ENCODE assay signal across 27 cellular contexts in the genomic region with DNA sequence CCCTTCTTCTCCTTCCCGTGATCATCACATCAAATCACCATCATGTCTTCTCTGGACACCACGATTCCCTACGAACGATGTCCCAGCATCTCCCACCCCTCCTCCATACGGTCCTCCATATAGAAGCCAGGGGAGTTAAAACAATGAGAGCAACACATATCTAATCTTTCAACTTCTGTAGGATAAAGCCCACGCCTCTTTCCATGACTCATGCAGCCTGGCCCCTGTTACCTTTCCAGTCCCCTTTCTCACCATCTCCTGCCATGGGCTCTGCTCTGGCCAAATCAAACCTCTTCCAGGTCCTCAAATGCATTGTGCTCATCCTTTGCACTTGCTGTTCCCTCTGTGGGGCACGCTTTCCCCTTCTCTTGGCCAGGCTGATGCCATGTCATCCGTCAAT. TPM values are rescaled to one million over a fixed set of nuclear protein-coding genes. Genes with fewer than 3 reads are reported as not detected.
DNase-seq lines count a peak whose midpoint lies in the region; ATAC-seq, FAIRE-seq and TF ChIP-seq lines count a peak whose summit lies in the region.
"Had no signal": no experiment of that assay in that cellular context is flagged by ENCODE, and none has a peak within 500 bp of the region (broad histone marks: within the 10 kb centered on the region; RNA-seq: fewer than 3 reads in every experiment).

No MANE protein-coding gene starts in this region.

- TF ChIP-seq CTCF in chondrocyte (IDR thresholded peaks at IDR 0.05) (no peak), kidney (IDR thresholded peaks at IDR 0.05; ENCODE audit: borderline replicate concordance, extremely low read depth, insufficient read depth) (no peak)

- H2AK5ac ChIP-seq in mesendoderm (ENCODE audit: low read length) = no peak overlapping the region

- intact Hi-C loops in kidney (cut with DNase I) = no loop called here

- no peak overlapping the region for H4K5ac ChIP-seq in mesendoderm (ENCODE audit: low read length)

- H3K9me3 ChIP-seq in BLaER1 treated with 17β-estradiol and CSF1 and Interleukin-3, amounts not matched to agents 10 nM and 100 nM (replicated peaks in 1 of 11) = no peaks in the 10 kb centered on the region
- no peaks in the 10 kb centered on the region for H3K9me3 ChIP-seq in kidney (ENCODE audit: control insufficient read depth in 1 of 2, low read length in 2 of 2)
- H3K9me3 ChIP-seq: SK-N-SH had no signal

- no peaks in the 10 kb centered on the region for H4K20me1 ChIP-seq in BLaER1 treated with 17β-estradiol and CSF1 and Interleukin-3, amounts not matched to agents 10 nM and 100 nM

- H3K27me3 ChIP-seq in BLaER1 treated with 17β-estradiol and CSF1 and Interleukin-3, amounts not matched to agents 10 nM and 100 nM = peaks cover 0 to 46% (median 0%) of the 10 kb centered on the region in 11 experiments; a peak in 8 of 22 replicates
- H3K27me3 ChIP-seq in mesendoderm (ENCODE audit: insufficient read depth, low read length, poor library complexity) = no peaks in the 10 kb centered on the region

- no peaks in the 10 kb centered on the region for H3K4me1 Mint-ChIP-seq in chondrocyte (ENCODE audit: low read depth)

- H3K4me1 ChIP-seq in BLaER1 treated with 17β-estradiol and CSF1 and Interleukin-3, amounts not matched to agents 10 nM and 100 nM = peaks cover 30 to 95% (median 92%) of the 10 kb centered on the region in 10 experiments
- peaks cover 6% of the 10 kb centered on the region for H3K4me1 ChIP-seq in mesendoderm (ENCODE audit: control insufficient read depth, low read depth, low read length)
- H3K4me1 ChIP-seq in kidney (ENCODE audit: control insufficient read depth in 1 of 2, insufficient read depth in 1 of 2, low read depth in 1 of 2, low read length in 2 of 2) = no peaks in the 10 kb centered on the region

- H3K4ac ChIP-seq in mesendoderm (ENCODE audit: low read depth, low read length) = no peak overlapping the region

- H3K18ac ChIP-seq in mesendoderm (ENCODE audit: low read length) = no peak overlapping the region

- no peak overlapping the region for H2BK5ac ChIP-seq in mesendoderm (ENCODE audit: low read length)

- no peaks in the 10 kb centered on the region for H3K79me2 ChIP-seq in mesendoderm (ENCODE audit: control insufficient read depth, insufficient read depth, low read length)

- H3K4me3 ChIP-seq in BLaER1 treated with 17β-estradiol and CSF1 and Interleukin-3, amounts not matched to agents 10 nM and 100 nM = no peak overlapping the region
- no peak overlapping the region for H3K4me3 ChIP-seq in mesendoderm (ENCODE audit: low read length)
- no peak overlapping the region for H3K4me3 ChIP-seq in kidney (ENCODE audit: low read length in 2 of 2)

- H3K4me2 ChIP-seq in BLaER1 treated with 17β-estradiol and CSF1 and Interleukin-3, amounts not matched to agents 10 nM and 100 nM = peak overlapping the region in 10 of 11 experiments; percentile 16 to 96 (median 90); a peak in 17 of 22 replicates
- no peak overlapping the region for H3K4me2 ChIP-seq in mesendoderm (ENCODE audit: low read length)
- H3K4me2 ChIP-seq: SK-N-SH had no signal

- H3K27ac ChIP-seq in BLaER1 treated with 17β-estradiol and CSF1 and Interleukin-3, amounts not matched to agents 10 nM and 100 nM = no peak overlapping the region
- H3K27ac ChIP-seq in mesendoderm (ENCODE audit: low read depth, low read length) (no peak overlapping the region), kidney (ENCODE audit: low read depth in 2 of 2, low read length in 2 of 2) (no peak overlapping the region)

- H3K36me3 Mint-ChIP-seq in chondrocyte (ENCODE audit: low read depth) = no peaks in the 10 kb centered on the region
- H3K36me3 Mint-ChIP-seq: CD8-positive, alpha-beta memory T cell had no signal

- WGBS in mesendoderm (ENCODE audit: extremely low coverage, insufficient coverage, low lambda C conversion rate) = no CpG with 5 or more reads among the region's 8 CpGs

- no peak for FAIRE-seq in kidney (lab: Jason Lieb, UNC)
- FAIRE-seq: GM18507 had no signal

- peaks cover 7% of the 10 kb centered on the region for H3K27me3 Mint-ChIP-seq in chondrocyte (ENCODE audit: low read depth)

- H3K4me3 Mint-ChIP-seq in chondrocyte (ENCODE audit: unreplicated experiment) = no peak overlapping the region
- H3K4me3 Mint-ChIP-seq: CD14-positive monocyte; CD8-positive, alpha-beta memory T cell had no signal

- no peaks in the 10 kb centered on the region for H3K79me1 ChIP-seq in mesendoderm (ENCODE audit: low read length)

- no peak for ATAC-seq in GM18520 (IDR thresholded peaks at IDR 0.05; ENCODE audit: unreplicated experiment)
- ATAC-seq: PC-3 had no signal

- no peak overlapping the region for H3K27ac Mint-ChIP-seq in chondrocyte (ENCODE audit: unreplicated experiment)
- H3K27ac Mint-ChIP-seq: CD14-positive monocyte; CD8-positive, alpha-beta memory T cell had no signal

- DNase-seq in A172 (ENCODE audit: low spot score) = peak; percentile 11
- peak; percentile 39 for DNase-seq in SW480 (ENCODE audit: low spot score)
- peak; percentile 59 for DNase-seq in mesendoderm
- DNase-seq in chondrocyte (ENCODE audit: low spot score) = no peak
- DNase-seq in kidney = no peak
- DNase-seq: Calu3; CD8-positive, alpha-beta memory T cell; DMS153; DND-41; GOT3; HCEC 1CT; Karpas-422; NCI-H1092; NCI-H1417 treated with DMSO at 0.1 percent for 48 hours; NCI-H1694 treated with DMSO at 0.1 percent for 48 hours; NCI-H2081; NCI-H2171 treated with DMSO at 0.1 percent for 48 hours; NCI-H526; NCI-H82; NK-92 treated with Interleukin-12 subunit alpha and Interleukin-12 subunit beta, amount 100 ng/mL, for 24 hours; PC-3; SK-N-SH; SW 1271 had no signal

- H2BK15ac ChIP-seq in mesendoderm (replicated peaks; ENCODE audit: low read depth) = no peak overlapping the region

- H3K9ac ChIP-seq in BLaER1 treated with 17β-estradiol and CSF1 and Interleukin-3, amounts not matched to agents 10 nM and 100 nM = no peak overlapping the region
- H3K9ac ChIP-seq in mesendoderm (ENCODE audit: low read length) (no peak overlapping the region), kidney (ENCODE audit: low read length in 2 of 2) (no peak overlapping the region)
- H3K9ac ChIP-seq: SK-N-SH had no signal

- H4K8ac ChIP-seq in mesendoderm (ENCODE audit: low read depth, low read length) = no peak overlapping the region

- H3K36me3 ChIP-seq in BLaER1 treated with 17β-estradiol and CSF1 and Interleukin-3, amounts not matched to agents 10 nM and 100 nM = no peaks in the 10 kb centered on the region
- no peaks in the 10 kb centered on the region for H3K36me3 ChIP-seq in mesendoderm (ENCODE audit: control insufficient read depth, insufficient read depth, low read length)
- H3K36me3 ChIP-seq in kidney (ENCODE audit: control insufficient read depth in 1 of 2, insufficient read depth in 2 of 2, low read length in 2 of 2) = no peaks in the 10 kb centered on the region

- H3K56ac ChIP-seq in mesendoderm (ENCODE audit: low read length) = peak overlapping the region; percentile 67

- H3K9me3 Mint-ChIP-seq in chondrocyte (ENCODE audit: low read depth) = no peaks in the 10 kb centered on the region
- H3K9me3 Mint-ChIP-seq: CD8-positive, alpha-beta memory T cell had no signal

- no peak overlapping the region for H2BK120ac ChIP-seq in mesendoderm (ENCODE audit: low read depth, low read length)

- no peak overlapping the region for H3K23ac ChIP-seq in mesendoderm (ENCODE audit: low read length)

RNA-seq across cellular contexts. Expression of a gene that starts 23.6 kb away (rescaled TPM):
- total RNA-seq in A172 (2014; rRNA removed; shearing (Covaris generic)) = 77.4 and 78.2 TPM in 2 replicates
- 4.8 TPM for polyA plus RNA-seq in mesendoderm (2013, experiment 1 of 2)
- polyA plus RNA-seq in mesendoderm (2013, experiment 2 of 2) = 4.6 TPM
- total RNA-seq in chondrocyte (32.7 to 43.6 TPM (median 34.9 TPM) in 3 replicates), kidney (40.2 TPM)
- polyA plus RNA-seq in kidney (ENCODE audit: insufficient read depth, low read depth, low replicate concordance) = 13.6 TPM

RNA-seq across cellular contexts. Expression of a gene that starts 42.6 kb away (rescaled TPM):
- total RNA-seq in A172 (2014; rRNA removed; shearing (Covaris generic)) = 6.6 and 6.9 TPM in 2 replicates
- polyA plus RNA-seq in mesendoderm (2013, experiment 1 of 2) = 2.0 TPM
- 1.6 TPM for polyA plus RNA-seq in mesendoderm (2013, experiment 2 of 2)
- total RNA-seq in chondrocyte = 0.82 to 1.3 TPM (median 0.99 TPM) in 3 replicates
- 13.3 TPM for total RNA-seq in kidney
- 10.0 TPM for polyA plus RNA-seq in kidney (ENCODE audit: insufficient read depth, low read depth, low replicate concordance)

Comparison
In these comparisons a context has a peak if more than half of its experiments do, and no peak if none do; other contexts are left out.
1. DNase-seq: peak in A172 (single experiment), SW480 (single experiment) and mesendoderm (single experiment); none in chondrocyte (single experiment) and kidney (single experiment).